ENCODE assay signal across 8 cellular contexts in genomic region chr12:75478395-75478794, GRCh38. TPM values are rescaled to one million over a fixed set of nuclear protein-coding genes. Genes with fewer than 3 reads are reported as not detected.
DNase-seq lines count a peak whose midpoint lies in the region; ATAC-seq, FAIRE-seq and TF ChIP-seq lines count a peak whose summit lies in the region.

No MANE protein-coding gene starts in this region.

- peaks cover 13% of the 10 kb centered on the region for H3K27me3 Mint-ChIP-seq in activated CD4-positive, alpha-beta T cell treated with anti-CD3 and anti-CD28 coated beads, Interleukin-2, amount 10 ng/mL, durations not matched to agents 24 days and 14 days

- H2AFZ ChIP-seq in mammary epithelial cell (ENCODE audit: low read depth, low read length), result peak overlapping the region; percentile 43

- no peak overlapping the region for H3K4me2 ChIP-seq in mammary epithelial cell (ENCODE audit: insufficient read depth, low read depth, low read length)

- H3K9ac ChIP-seq in mammary epithelial cell (ENCODE audit: insufficient read depth, low read length), result no peak overlapping the region

- no peaks in the 10 kb centered on the region for H3K27me3 ChIP-seq in mammary epithelial cell (ENCODE audit: insufficient read depth, low read length)

- no TSS peak for BruUV-seq in mammary epithelial cell (replicated peaks; lab: Mats Ljungman, UMichigan)

- peaks cover 52% of the 10 kb centered on the region for H3K4me1 Mint-ChIP-seq in activated CD4-positive, alpha-beta T cell treated with anti-CD3 and anti-CD28 coated beads, Interleukin-2, amount 10 ng/mL, durations not matched to agents 24 days and 14 days
- peaks cover 55% of the 10 kb centered on the region for H3K4me1 Mint-ChIP-seq in stimulated activated effector memory CD8-positive, alpha-beta T cell treated with anti-CD3 and anti-CD28 coated beads, Interleukin-12 subunit alpha, Interleukin-12 subunit beta, amount 100 ng/mL, for 72 hours

- TF ChIP-seq CTCF in mammary epithelial cell (conservative IDR thresholded peaks at IDR 0.05 in 1 of 2, IDR thresholded peaks at IDR 0.05 in 1 of 2; ENCODE audit: extremely low read depth in 1 of 2, insufficient read depth in 1 of 2, low read depth in 1 of 2, low read length in 2 of 2) (no peak), D721Med (IDR thresholded peaks at IDR 0.05; ENCODE audit: insufficient read depth, missing control alignments) (no peak)

- H3K4me3 ChIP-seq in Jurkat, Clone E6-1 (ENCODE audit: low read length), result no peak overlapping the region
- no peak overlapping the region for H3K4me3 ChIP-seq in mammary epithelial cell (replicated peaks in 1 of 3; ENCODE audit: insufficient read depth in 1 of 3, low read depth in 2 of 3, low read length in 3 of 3)

- peaks cover 40% of the 10 kb centered on the region for H3K4me1 ChIP-seq in mammary epithelial cell (ENCODE audit: insufficient read depth, low read length)

- no peaks in the 10 kb centered on the region for H4K20me1 ChIP-seq in mammary epithelial cell (ENCODE audit: insufficient read depth, low read length)

- CTCF ChIA-PET in mammary epithelial cell (lab: Charles Lee; ENCODE audit: low non-redundant PET), result no interaction called here

- WGBS in mammary epithelial cell (ENCODE audit: low coverage, missing lambda C conversion rate), result 75% methylated on average over 3 of the region's 3 CpGs

- FAIRE-seq in D721Med (lab: Jason Lieb, UNC), result no peak

- dilution Hi-C loops in mammary epithelial cell (cut with HindIII; ENCODE audit: low sequenced_read_pairs), result no loop called here

- peak overlapping the region; percentile 46 for H3K4me3 Mint-ChIP-seq in activated CD4-positive, alpha-beta T cell treated with anti-CD3 and anti-CD28 coated beads, Interleukin-2, amount 10 ng/mL, durations not matched to agents 24 days and 14 days
- peak overlapping the region; percentile 87 for H3K4me3 Mint-ChIP-seq in stimulated activated effector memory CD8-positive, alpha-beta T cell treated with anti-CD3 and anti-CD28 coated beads, Interleukin-12 subunit alpha, Interleukin-12 subunit beta, amount 100 ng/mL, for 72 hours

- H3K79me2 ChIP-seq in mammary epithelial cell (ENCODE audit: insufficient read depth, low read length), result peaks cover 21% of the 10 kb centered on the region

- DNase-seq in activated CD4-positive, alpha-beta T cell treated with anti-CD3 and anti-CD28 coated beads, Interleukin-2, amount 10 ng/mL, durations not matched to agents 24 days and 14 days, result peak; percentile 84
- DNase-seq in activated CD4-positive, alpha-beta T cell treated with anti-CD3 and anti-CD28 coated beads for 1 hour, result no peak
- peak; percentile 66 for DNase-seq in Jurkat, Clone E6-1 (ENCODE audit: low read depth, low spot score)
- peak; percentile 20 for DNase-seq in mammary epithelial cell
- no peak for DNase-seq in stimulated activated effector memory CD8-positive, alpha-beta T cell treated with anti-CD3 and anti-CD28 coated beads, Interleukin-12 subunit alpha, Interleukin-12 subunit beta, amount 100 ng/mL, for 72 hours (ENCODE audit: low spot score in 2 of 2)
- DNase-seq in dermis blood vessel endothelial cell, result no peak
- DNase-seq in DMS153 treated with DMSO at 0.1 percent for 48 hours (lab: John Stamatoyannopoulos, UW; ENCODE audit: unreplicated experiment), result no peak
- DNase-seq in D721Med (ENCODE audit: insufficient read length, low spot score), result no peak

- H3K9me3 ChIP-seq in mammary epithelial cell (replicated peaks; ENCODE audit: insufficient read depth, low read length), result no peaks in the 10 kb centered on the region

- H3K27ac Mint-ChIP-seq in activated CD4-positive, alpha-beta T cell treated with anti-CD3 and anti-CD28 coated beads, Interleukin-2, amount 10 ng/mL, durations not matched to agents 24 days and 14 days, result peak overlapping the region; percentile 91
- H3K27ac Mint-ChIP-seq in stimulated activated effector memory CD8-positive, alpha-beta T cell treated with anti-CD3 and anti-CD28 coated beads, Interleukin-12 subunit alpha, Interleukin-12 subunit beta, amount 100 ng/mL, for 72 hours, result peak overlapping the region; percentile 96

- no peaks in the 10 kb centered on the region for H3K36me3 ChIP-seq in mammary epithelial cell (ENCODE audit: insufficient read depth, low read length)

- in situ Hi-C loops in mammary epithelial cell (cut with MboI; ENCODE audit: low sequenced_read_pairs in 2 of 2), result no loop called here

- ATAC-seq in stimulated activated effector memory CD8-positive, alpha-beta T cell treated with anti-CD3 and anti-CD28 coated beads, Interleukin-12 subunit alpha, Interleukin-12 subunit beta, amount 100 ng/mL, for 72 hours, result peak; percentile 69

- peaks cover 1% of the 10 kb centered on the region for H3K36me3 Mint-ChIP-seq in activated CD4-positive, alpha-beta T cell treated with anti-CD3 and anti-CD28 coated beads, Interleukin-2, amount 10 ng/mL, durations not matched to agents 24 days and 14 days (ENCODE audit: low read depth)
- H3K36me3 Mint-ChIP-seq in stimulated activated effector memory CD8-positive, alpha-beta T cell treated with anti-CD3 and anti-CD28 coated beads, Interleukin-12 subunit alpha, Interleukin-12 subunit beta, amount 100 ng/mL, for 72 hours, result peaks cover 35% of the 10 kb centered on the region

- no peaks in the 10 kb centered on the region for H3K9me3 Mint-ChIP-seq in activated CD4-positive, alpha-beta T cell treated with anti-CD3 and anti-CD28 coated beads, Interleukin-2, amount 10 ng/mL, durations not matched to agents 24 days and 14 days
- H3K9me3 Mint-ChIP-seq in stimulated activated effector memory CD8-positive, alpha-beta T cell treated with anti-CD3 and anti-CD28 coated beads, Interleukin-12 subunit alpha, Interleukin-12 subunit beta, amount 100 ng/mL, for 72 hours, result no peaks in the 10 kb centered on the region

- no peak overlapping the region for H3K27ac ChIP-seq in mammary epithelial cell (ENCODE audit: insufficient read depth, low read depth, low read length)

- intact Hi-C loops in activated CD4-positive, alpha-beta T cell treated with anti-CD3 and anti-CD28 coated beads, Interleukin-2, amount 10 ng/mL, durations not matched to agents 24 days and 14 days (cut with micrococcal nuclease), result loop anchor here (1.0 kb wide), 4 partner anchors 11 to 681 kb away; partner anchors contain the start of gene GLIPR1L2
- intact Hi-C loops in mammary epithelial cell (cut with micrococcal nuclease), result no loop called here

RNA-seq across cellular contexts. Expression of gene GLIPR1, which starts 2.2 kb away (rescaled TPM):
- 4.3 and 5.3 TPM in 2 replicates for total RNA-seq in activated CD4-positive, alpha-beta T cell treated with anti-CD3 and anti-CD28 coated beads, Interleukin-2, amount 10 ng/mL, durations not matched to agents 24 days and 14 days
- polyA plus RNA-seq in Jurkat, Clone E6-1 (2012; ENCODE audit: insufficient read depth, insufficient read length), result 11.2 TPM
- total RNA-seq in mammary epithelial cell, result 10 to 100 TPM; 92.4 to 96.0 TPM
- polyA plus RNA-seq in mammary epithelial cell, result 74.1 TPM
- 45.6 TPM for polyA minus RNA-seq in mammary epithelial cell
- total RNA-seq in dermis blood vessel endothelial cell, result 2.0 and 5.4 TPM in 2 replicates

RNA-seq across cellular contexts. Expression of gene KRR1, which starts 33.0 kb away (rescaled TPM):
- total RNA-seq in activated CD4-positive, alpha-beta T cell treated with anti-CD3 and anti-CD28 coated beads, Interleukin-2, amount 10 ng/mL, durations not matched to agents 24 days and 14 days, result 134 and 141 TPM in 2 replicates
- polyA plus RNA-seq in Jurkat, Clone E6-1 (2012; ENCODE audit: insufficient read depth, insufficient read length), result 87.3 TPM
- total RNA-seq in mammary epithelial cell (10 to 100 TPM; 36.7 to 99.1 TPM), dermis blood vessel endothelial cell (51.9 and 76.4 TPM in 2 replicates)
- 41.0 TPM for polyA plus RNA-seq in mammary epithelial cell
- polyA minus RNA-seq in mammary epithelial cell, result 21.6 TPM

Comparison
In these comparisons a context has a peak if more than half of its experiments do, and no peak if none do; other contexts are left out.
1. DNase-seq: peak in activated CD4-positive, alpha-beta T cell treated with anti-CD3 and anti-CD28 coated beads, Interleukin-2, amount 10 ng/mL, durations not matched to agents 24 days and 14 days (single experiment), Jurkat, Clone E6-1 (single experiment) and mammary epithelial cell (single experiment); none in activated CD4-positive, alpha-beta T cell treated with anti-CD3 and anti-CD28 coated beads for 1 hour (single experiment), stimulated activated effector memory CD8-positive, alpha-beta T cell treated with anti-CD3 and anti-CD28 coated beads, Interleukin-12 subunit alpha, Interleukin-12 subunit beta, amount 100 ng/mL, for 72 hours (0 of 2), dermis blood vessel endothelial cell (single experiment), DMS153 treated with DMSO at 0.1 percent for 48 hours (single experiment) and D721Med (single experiment).
2. RNA of gene GLIPR1, which starts 2.2 kb away (total RNA-seq): 92.4 to 96.0 TPM in mammary epithelial cell; 4.3 to 5.3 TPM in activated CD4-positive, alpha-beta T cell treated with anti-CD3 and anti-CD28 coated beads, Interleukin-2, amount 10 ng/mL, durations not matched to agents 24 days and 14 days and 2.0 to 5.4 TPM in dermis blood vessel endothelial cell; every median in the first group is over 10 times any median in the second.